17 cellular contexts compared by ENCODE assay signal in the genomic region with DNA sequence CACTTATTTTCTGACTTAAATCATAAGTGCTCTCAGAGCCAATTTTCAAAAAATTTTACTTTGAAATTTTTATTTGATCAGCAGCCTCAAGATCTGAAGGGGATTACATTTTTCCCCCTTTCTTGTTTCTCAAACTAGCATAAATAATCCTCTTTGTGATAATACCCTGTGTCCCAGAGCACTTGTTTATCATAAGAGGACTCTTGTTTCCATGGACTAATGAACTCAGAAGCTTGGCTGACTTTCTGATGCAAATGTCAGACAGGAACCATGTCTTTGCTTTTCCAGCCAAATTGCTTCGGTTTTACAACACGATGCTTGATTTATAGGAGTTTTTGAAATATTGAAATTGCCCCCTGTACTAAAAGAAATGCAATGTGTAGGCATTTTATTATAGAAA.
"Had no signal": no experiment of that assay in that cellular context is flagged by ENCODE, and none has a peak within 500 bp of the region (broad histone marks: within the 10 kb centered on the region; RNA-seq: fewer than 3 reads in every experiment).

No MANE protein-coding gene starts in this region.

- FAIRE-seq: endometrium, small intestine, urothelium cell line had no signal

- DNase-seq: effector memory CD4-positive, alpha-beta T cell; gastrocnemius medialis; islet precursor cell; left lung; mesenchymal stem cell; naive thymus-derived CD4-positive, alpha-beta T cell; psoas muscle; retina; small intestine; stimulated activated CD4-positive, alpha-beta T cell treated with anti-CD3 and anti-CD28 coated beads, Interleukin-2, amount 100 ng/mL, for 48 hours; stimulated activated naive CD4-positive, alpha-beta T cell treated with Interleukin-2 at 50 U/mL for 16 hours had no signal

- ATAC-seq: gastrocnemius medialis; left lung; naive thymus-derived CD4-positive, alpha-beta T cell; psoas muscle had no signal

- H3K27me3 ChIP-seq: esophagus muscularis mucosa, gastrocnemius medialis, left lung, neutrophil had no signal

- H3K27ac ChIP-seq: epithelial cell of prostate, esophagus muscularis mucosa, gastrocnemius medialis, left lung, neutrophil, psoas muscle had no signal

- H3K9me3 ChIP-seq: esophagus muscularis mucosa, gastrocnemius medialis, left lung, neutrophil, psoas muscle had no signal

- H3K4me1 ChIP-seq: gastrocnemius medialis, psoas muscle had no signal

- H3K36me3 ChIP-seq: esophagus muscularis mucosa, gastrocnemius medialis, left lung, neutrophil had no signal

- H3K4me3 ChIP-seq: esophagus muscularis mucosa, gastrocnemius medialis, left lung, lung, psoas muscle had no signal
